In genomic region chr6:13331516-13332348, GRCh38 we compare ENCODE assay signal across 8 cellular contexts. TPM values are rescaled to one million over a fixed set of nuclear protein-coding genes. Genes with fewer than 3 reads are reported as not detected.
DNase-seq lines count a peak whose midpoint lies in the region; ATAC-seq and TF ChIP-seq lines count a peak whose summit lies in the region.

No MANE protein-coding gene starts in this region.

- H3K4me3 ChIP-seq in left ventricle myocardium inferior (no peak overlapping the region), tibial artery (no peak overlapping the region)

- no peak overlapping the region for H3K4me3 Mint-ChIP-seq in activated naive CD4-positive, alpha-beta T cell treated with anti-CD3 and anti-CD28 coated beads for 36 hours

- peaks cover 16% of the 10 kb centered on the region for H3K4me1 Mint-ChIP-seq in activated naive CD4-positive, alpha-beta T cell treated with anti-CD3 and anti-CD28 coated beads for 36 hours (ENCODE audit: low read depth)

- DNase-seq in COLO829 (ENCODE audit: low spot score) (peak; percentile 32), HT1080 (ENCODE audit: low read depth) (peak; percentile 47), SKM-1 treated with dmso at 0.1 percent for 144 hours (lab: John Stamatoyannopoulos, UW; ENCODE audit: unreplicated experiment) (peak; percentile 54), left ventricle myocardium inferior (no peak), tibial artery (no peak)
- DNase-seq in activated naive CD4-positive, alpha-beta T cell treated with anti-CD3 and anti-CD28 coated beads for 36 hours = no peak
- DNase-seq in activated T-cell treated with anti-CD3 and anti-CD28 coated beads, Interleukin-2, amount 50 U/mL, for 48 hours = no peak

- CTCF ChIA-PET in activated naive CD4-positive, alpha-beta T cell treated with anti-CD3 and anti-CD28 coated beads for 36 hours (lab: Charles Lee) = interaction anchor here (0.6 to 4.8 kb wide), 16 partner anchors 10 to 1273 kb away, joined by 3 to 32 read pairs (median 4); partner anchors contain the start of genes NOL7 and SIRT5

- no peak overlapping the region for H3K27ac Mint-ChIP-seq in activated naive CD4-positive, alpha-beta T cell treated with anti-CD3 and anti-CD28 coated beads for 36 hours

- H3K9me3 Mint-ChIP-seq in activated naive CD4-positive, alpha-beta T cell treated with anti-CD3 and anti-CD28 coated beads for 36 hours = no peaks in the 10 kb centered on the region

- TF ChIP-seq CTCF in left ventricle myocardium inferior (IDR thresholded peaks at IDR 0.05; ENCODE audit: borderline replicate concordance) (peak; percentile 68), tibial artery (IDR thresholded peaks at IDR 0.05) (peak; percentile 60 to 64)

- no peaks in the 10 kb centered on the region for H3K27me3 Mint-ChIP-seq in activated naive CD4-positive, alpha-beta T cell treated with anti-CD3 and anti-CD28 coated beads for 36 hours (ENCODE audit: low read depth)

- H3K36me3 Mint-ChIP-seq in activated naive CD4-positive, alpha-beta T cell treated with anti-CD3 and anti-CD28 coated beads for 36 hours (ENCODE audit: low read depth) = no peaks in the 10 kb centered on the region

- no peaks in the 10 kb centered on the region for H3K9me3 ChIP-seq in left ventricle myocardium inferior (replicated peaks)
- no peaks in the 10 kb centered on the region for H3K9me3 ChIP-seq in tibial artery

- H3K27me3 ChIP-seq in left ventricle myocardium inferior (ENCODE audit: low read depth) (no peaks in the 10 kb centered on the region), tibial artery (no peaks in the 10 kb centered on the region)

- H3K4me1 ChIP-seq in left ventricle myocardium inferior (peaks cover 48% of the 10 kb centered on the region), tibial artery (peaks cover 0 to 16% (median 10%) of the 10 kb centered on the region in 4 donors)

- no peak for ATAC-seq in GM19328 (IDR thresholded peaks at IDR 0.05; ENCODE audit: unreplicated experiment)

- peak overlapping the region; percentile 71 for H3K27ac ChIP-seq in left ventricle myocardium inferior (replicated peaks)
- no peak overlapping the region for H3K27ac ChIP-seq in tibial artery

- H3K36me3 ChIP-seq in left ventricle myocardium inferior (no peaks in the 10 kb centered on the region), tibial artery (no peaks in the 10 kb centered on the region)

- intact Hi-C loops in left ventricle myocardium inferior (cut with micrococcal nuclease) (no loop called here), tibial artery (cut with DNase I; ENCODE audit: low total_unique reads) (loop anchor here (2.0 to 10.0 kb wide), 3 partner anchors 153 to 421 kb away; partner anchors contain the start of genes GFOD1 and SIRT5)
- intact Hi-C loops in activated naive CD4-positive, alpha-beta T cell treated with anti-CD3 and anti-CD28 coated beads for 36 hours (cut with micrococcal nuclease) = loop anchor here (1.0 to 5.0 kb wide), 4 partner anchors 136 to 693 kb away; no protein-coding TSS in a partner anchor

RNA-seq across cellular contexts. Expression of gene TBC1D7, which starts 3.4 kb away (rescaled TPM):
- total RNA-seq in HT1080 (2014; rRNA removed; shearing (Covaris generic)) = 19.2 and 22.6 TPM in 2 replicates
- 28.3 and 32.7 TPM in 2 replicates for polyA plus RNA-seq in HT1080 (2015; cell fraction: cytosol; rRNA removed)
- polyA plus RNA-seq in HT1080 (2015; cell fraction: nucleus; rRNA removed) = 16.4 and 27.3 TPM in 2 replicates
- 40.2 TPM for total RNA-seq in left ventricle myocardium inferior
- 10 to 100 TPM; 25.4 to 27.1 TPM for total RNA-seq in activated naive CD4-positive, alpha-beta T cell treated with anti-CD3 and anti-CD28 coated beads for 36 hours

Comparison
In these comparisons a context has a peak if more than half of its experiments do, and no peak if none do; other contexts are left out.
1. DNase-seq: peak in COLO829 (single experiment), HT1080 (single experiment) and SKM-1 treated with dmso at 0.1 percent for 144 hours (single experiment); none in left ventricle myocardium inferior (single experiment), tibial artery (0 of 2), activated naive CD4-positive, alpha-beta T cell treated with anti-CD3 and anti-CD28 coated beads for 36 hours (single experiment) and activated T-cell treated with anti-CD3 and anti-CD28 coated beads, Interleukin-2, amount 50 U/mL, for 48 hours (0 of 2).